In the genomic region with DNA sequence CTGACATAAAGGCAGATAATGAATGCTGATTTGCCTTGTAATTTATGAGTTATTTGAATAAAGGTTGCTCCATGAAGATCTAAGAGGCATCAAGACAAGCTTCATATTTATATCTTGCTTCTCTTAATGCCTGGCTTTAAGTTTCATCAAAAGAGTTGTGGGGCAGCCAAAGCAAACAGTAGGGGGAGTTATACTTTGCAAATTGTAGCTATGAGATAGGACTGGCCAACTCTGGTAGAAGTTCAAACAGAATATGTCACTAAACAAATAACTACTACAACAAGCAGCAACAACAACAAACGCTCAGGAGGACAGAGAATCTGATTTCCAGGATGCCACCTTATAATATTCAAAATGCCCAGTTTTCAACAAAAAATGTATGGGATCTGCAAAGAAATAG, we compare ENCODE assay signal across 1 cellular context.
TF ChIP-seq lines count a peak whose summit lies in the region.

No MANE protein-coding gene starts in this region.

TF ChIP-seq in GM23338, 12 proteins besides CTCF, POLR2A, EP300 and RAD21 (continued from another document):
- TF ChIP-seq, protein P1, sequence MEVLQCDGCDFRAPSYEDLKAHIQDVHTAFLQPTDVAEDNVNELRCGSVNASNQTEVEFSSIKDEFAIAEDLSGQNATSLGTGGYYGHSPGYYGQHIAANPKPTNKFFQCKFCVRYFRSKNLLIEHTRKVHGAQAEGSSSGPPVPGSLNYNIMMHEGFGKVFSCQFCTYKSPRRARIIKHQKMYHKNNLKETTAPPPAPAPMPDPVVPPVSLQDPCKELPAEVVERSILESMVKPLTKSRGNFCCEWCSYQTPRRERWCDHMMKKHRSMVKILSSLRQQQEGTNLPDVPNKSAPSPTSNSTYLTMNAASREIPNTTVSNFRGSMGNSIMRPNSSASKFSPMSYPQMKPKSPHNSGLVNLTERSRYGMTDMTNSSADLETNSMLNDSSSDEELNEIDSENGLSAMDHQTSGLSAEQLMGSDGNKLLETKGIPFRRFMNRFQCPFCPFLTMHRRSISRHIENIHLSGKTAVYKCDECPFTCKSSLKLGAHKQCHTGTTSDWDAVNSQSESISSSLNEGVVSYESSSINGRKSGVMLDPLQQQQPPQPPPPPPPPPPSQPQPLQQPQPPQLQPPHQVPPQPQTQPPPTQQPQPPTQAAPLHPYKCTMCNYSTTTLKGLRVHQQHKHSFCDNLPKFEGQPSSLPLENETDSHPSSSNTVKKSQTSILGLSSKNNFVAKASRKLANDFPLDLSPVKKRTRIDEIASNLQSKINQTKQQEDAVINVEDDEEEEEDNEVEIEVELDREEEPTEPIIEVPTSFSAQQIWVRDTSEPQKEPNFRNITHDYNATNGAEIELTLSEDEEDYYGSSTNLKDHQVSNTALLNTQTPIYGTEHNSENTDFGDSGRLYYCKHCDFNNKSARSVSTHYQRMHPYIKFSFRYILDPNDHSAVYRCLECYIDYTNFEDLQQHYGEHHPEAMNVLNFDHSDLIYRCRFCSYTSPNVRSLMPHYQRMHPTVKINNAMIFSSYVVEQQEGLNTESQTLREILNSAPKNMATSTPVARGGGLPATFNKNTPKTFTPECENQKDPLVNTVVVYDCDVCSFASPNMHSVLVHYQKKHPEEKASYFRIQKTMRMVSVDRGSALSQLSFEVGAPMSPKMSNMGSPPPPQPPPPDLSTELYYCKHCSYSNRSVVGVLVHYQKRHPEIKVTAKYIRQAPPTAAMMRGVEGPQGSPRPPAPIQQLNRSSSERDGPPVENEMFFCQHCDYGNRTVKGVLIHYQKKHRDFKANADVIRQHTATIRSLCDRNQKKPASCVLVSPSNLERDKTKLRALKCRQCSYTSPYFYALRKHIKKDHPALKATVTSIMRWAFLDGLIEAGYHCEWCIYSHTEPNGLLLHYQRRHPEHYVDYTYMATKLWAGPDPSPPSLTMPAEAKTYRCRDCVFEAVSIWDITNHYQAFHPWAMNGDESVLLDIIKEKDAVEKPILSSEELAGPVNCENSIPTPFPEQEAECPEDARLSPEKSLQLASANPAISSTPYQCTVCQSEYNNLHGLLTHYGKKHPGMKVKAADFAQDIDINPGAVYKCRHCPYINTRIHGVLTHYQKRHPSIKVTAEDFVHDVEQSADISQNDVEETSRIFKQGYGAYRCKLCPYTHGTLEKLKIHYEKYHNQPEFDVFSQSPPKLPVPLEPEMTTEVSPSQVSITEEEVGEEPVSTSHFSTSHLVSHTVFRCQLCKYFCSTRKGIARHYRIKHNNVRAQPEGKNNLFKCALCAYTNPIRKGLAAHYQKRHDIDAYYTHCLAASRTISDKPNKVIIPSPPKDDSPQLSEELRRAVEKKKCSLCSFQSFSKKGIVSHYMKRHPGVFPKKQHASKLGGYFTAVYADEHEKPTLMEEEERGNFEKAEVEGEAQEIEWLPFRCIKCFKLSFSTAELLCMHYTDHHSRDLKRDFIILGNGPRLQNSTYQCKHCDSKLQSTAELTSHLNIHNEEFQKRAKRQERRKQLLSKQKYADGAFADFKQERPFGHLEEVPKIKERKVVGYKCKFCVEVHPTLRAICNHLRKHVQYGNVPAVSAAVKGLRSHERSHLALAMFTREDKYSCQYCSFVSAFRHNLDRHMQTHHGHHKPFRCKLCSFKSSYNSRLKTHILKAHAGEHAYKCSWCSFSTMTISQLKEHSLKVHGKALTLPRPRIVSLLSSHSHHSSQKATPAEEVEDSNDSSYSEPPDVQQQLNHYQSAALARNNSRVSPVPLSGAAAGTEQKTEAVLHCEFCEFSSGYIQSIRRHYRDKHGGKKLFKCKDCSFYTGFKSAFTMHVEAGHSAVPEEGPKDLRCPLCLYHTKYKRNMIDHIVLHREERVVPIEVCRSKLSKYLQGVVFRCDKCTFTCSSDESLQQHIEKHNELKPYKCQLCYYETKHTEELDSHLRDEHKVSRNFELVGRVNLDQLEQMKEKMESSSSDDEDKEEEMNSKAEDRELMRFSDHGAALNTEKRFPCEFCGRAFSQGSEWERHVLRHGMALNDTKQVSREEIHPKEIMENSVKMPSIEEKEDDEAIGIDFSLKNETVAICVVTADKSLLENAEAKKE (CRISPR knock-in tag; IDR thresholded peaks at IDR 0.05) = no peak
- TF ChIP-seq, protein P2, sequence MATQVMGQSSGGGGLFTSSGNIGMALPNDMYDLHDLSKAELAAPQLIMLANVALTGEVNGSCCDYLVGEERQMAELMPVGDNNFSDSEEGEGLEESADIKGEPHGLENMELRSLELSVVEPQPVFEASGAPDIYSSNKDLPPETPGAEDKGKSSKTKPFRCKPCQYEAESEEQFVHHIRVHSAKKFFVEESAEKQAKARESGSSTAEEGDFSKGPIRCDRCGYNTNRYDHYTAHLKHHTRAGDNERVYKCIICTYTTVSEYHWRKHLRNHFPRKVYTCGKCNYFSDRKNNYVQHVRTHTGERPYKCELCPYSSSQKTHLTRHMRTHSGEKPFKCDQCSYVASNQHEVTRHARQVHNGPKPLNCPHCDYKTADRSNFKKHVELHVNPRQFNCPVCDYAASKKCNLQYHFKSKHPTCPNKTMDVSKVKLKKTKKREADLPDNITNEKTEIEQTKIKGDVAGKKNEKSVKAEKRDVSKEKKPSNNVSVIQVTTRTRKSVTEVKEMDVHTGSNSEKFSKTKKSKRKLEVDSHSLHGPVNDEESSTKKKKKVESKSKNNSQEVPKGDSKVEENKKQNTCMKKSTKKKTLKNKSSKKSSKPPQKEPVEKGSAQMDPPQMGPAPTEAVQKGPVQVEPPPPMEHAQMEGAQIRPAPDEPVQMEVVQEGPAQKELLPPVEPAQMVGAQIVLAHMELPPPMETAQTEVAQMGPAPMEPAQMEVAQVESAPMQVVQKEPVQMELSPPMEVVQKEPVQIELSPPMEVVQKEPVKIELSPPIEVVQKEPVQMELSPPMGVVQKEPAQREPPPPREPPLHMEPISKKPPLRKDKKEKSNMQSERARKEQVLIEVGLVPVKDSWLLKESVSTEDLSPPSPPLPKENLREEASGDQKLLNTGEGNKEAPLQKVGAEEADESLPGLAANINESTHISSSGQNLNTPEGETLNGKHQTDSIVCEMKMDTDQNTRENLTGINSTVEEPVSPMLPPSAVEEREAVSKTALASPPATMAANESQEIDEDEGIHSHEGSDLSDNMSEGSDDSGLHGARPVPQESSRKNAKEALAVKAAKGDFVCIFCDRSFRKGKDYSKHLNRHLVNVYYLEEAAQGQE (IDR thresholded peaks at IDR 0.05; ENCODE audit: unreplicated experiment) = no peak
- no peak for TF ChIP-seq ZNF331 (CRISPR knock-in tag; IDR thresholded peaks at IDR 0.05; ENCODE audit: low read depth)
